Comparison of ENCODE assay signal across 2 cellular contexts in genomic region chr6:51843470-51844390, GRCh38.
TF ChIP-seq lines count a peak whose summit lies in the region.

No MANE protein-coding gene starts in this region.

TF ChIP-seq in GM23338, 12 proteins besides CTCF, POLR2A, EP300 and RAD21 (continued from another document):
- no peak for TF ChIP-seq ZNF462 (CRISPR knock-in tag; IDR thresholded peaks at IDR 0.05)
- no peak for TF ChIP-seq STAT1 (IDR thresholded peaks at IDR 0.05; ENCODE audit: unreplicated experiment)
- no peak for TF ChIP-seq ZNF331 (CRISPR knock-in tag; IDR thresholded peaks at IDR 0.05; ENCODE audit: low read depth)
- TF ChIP-seq EZH2phosphoT487 (IDR thresholded peaks at IDR 0.05; ENCODE audit: unreplicated experiment) = no peak
- no peak for TF ChIP-seq ETS1 (IDR thresholded peaks at IDR 0.05)
- no peak for TF ChIP-seq POLR2AphosphoS5 (IDR thresholded peaks at IDR 0.05; ENCODE audit: low read depth)
- no peak for TF ChIP-seq CREB1 (CRISPR knock-in tag; IDR thresholded peaks at IDR 0.05; ENCODE audit: low read depth)
- TF ChIP-seq EZH2 (IDR thresholded peaks at IDR 0.05; ENCODE audit: low read depth, unreplicated experiment) = no peak
- no peak for TF ChIP-seq REST (IDR thresholded peaks at IDR 0.05; ENCODE audit: unreplicated experiment)
- TF ChIP-seq ZNF114 (CRISPR knock-in tag; IDR thresholded peaks at IDR 0.05) = no peak

TF ChIP-seq in H1, 55 proteins besides CTCF, POLR2A, EP300 and RAD21 (continued from another document):
- no peak for TF ChIP-seq SRF (IDR thresholded peaks at IDR 0.05; ENCODE audit: low read depth, low read length)
- TF ChIP-seq CHD2 (IDR thresholded peaks at IDR 0.05; ENCODE audit: low read length) = no peak
- no peak for TF ChIP-seq BACH1 (IDR thresholded peaks at IDR 0.05; ENCODE audit: low read length)
- no peak for TF ChIP-seq SIN3A (conservative IDR thresholded peaks at IDR 0.05 in 1 of 2, IDR thresholded peaks at IDR 0.05 in 1 of 2; ENCODE audit: low read depth in 1 of 2, low read length in 2 of 2)
- TF ChIP-seq HDAC6 (IDR thresholded peaks at IDR 0.05; ENCODE audit: low read depth, low read length) = no peak
- TF ChIP-seq NRF1 (IDR thresholded peaks at IDR 0.05; ENCODE audit: low read depth, low read length) = no peak
- TF ChIP-seq MAFK (IDR thresholded peaks at IDR 0.05; ENCODE audit: low read depth, low read length) = no peak
- TF ChIP-seq BCL11A (IDR thresholded peaks at IDR 0.05; ENCODE audit: low read depth in 2 of 2, low read length in 2 of 2) = no peak
TF ChIP-seq in H1: peak in this region for 0.
